ENCODE assay signal across 29 cellular contexts in genomic region chr3:127147291-127147905, GRCh38. TPM values are rescaled to one million over a fixed set of nuclear protein-coding genes. Genes with fewer than 3 reads are reported as not detected.
"Had no signal": no experiment of that assay in that cellular context is flagged by ENCODE, and none has a peak within 500 bp of the region (broad histone marks: within the 10 kb centered on the region; RNA-seq: fewer than 3 reads in every experiment).

No MANE protein-coding gene starts in this region.

- DNase-seq: activated CD4-positive, alpha-beta T cell treated with anti-CD3 and anti-CD28 coated beads for 36 hours; activated CD4-positive, alpha-beta T cell treated with anti-CD3 and anti-CD28 coated beads, Interleukin-2, amount 10 ng/mL, durations not matched to agents 24 days and 14 days; activated CD4-positive, CD25-positive, alpha-beta regulatory T cell; activated CD4-positive, CD25-positive, alpha-beta regulatory T cell treated with anti-CD3 and anti-CD28 coated beads, Interleukin-2, amount 50 U/mL, for 72 hours; activated CD8-positive, alpha-beta memory T cell treated with anti-CD3 and anti-CD28 coated beads, Interleukin-2, amount 50 U/mL, for 48 hours; activated gamma-delta T cell; activated naive CD4-positive, alpha-beta T cell; activated naive CD4-positive, alpha-beta T cell treated with anti-CD3 and anti-CD28 coated beads, Interleukin-2, amount 10 ng/mL, durations not matched to agents 7 days and 5 days; activated naive CD8-positive, alpha-beta T cell treated with anti-CD3 and anti-CD28 coated beads, Interleukin-2, amount 10 ng/mL, durations not matched to agents 7 days and 5 days; activated T-cell treated with anti-CD3 and anti-CD28 coated beads for 4 hours; activated T-cell treated with anti-CD3 and anti-CD28 coated beads, Interleukin-2, amount 50 U/mL, for 24 hours; activated T-cell treated with anti-CD3 and anti-CD28 coated beads, Interleukin-2, amount 50 U/mL, for 72 hours; cortex of kidney; dermis blood vessel endothelial cell; effector CD4-positive, alpha-beta T cell; effector memory CD8-positive, alpha-beta T cell; erythroblast; foreskin keratinocyte; gastrocnemius medialis; T-helper 2 cell had no signal

- H3K9me3 ChIP-seq: ascending aorta, breast epithelium, esophagus muscularis mucosa, gastrocnemius medialis had no signal

- H3K36me3 ChIP-seq: ascending aorta, breast epithelium, cardiac muscle cell, esophagus muscularis mucosa, gastrocnemius medialis had no signal

- H3K4me3 ChIP-seq: ascending aorta, breast epithelium, cardiac muscle cell, esophagus muscularis mucosa, gastrocnemius medialis had no signal

- H3K27me3 ChIP-seq: ascending aorta, breast epithelium, cardiac muscle cell, gastrocnemius medialis had no signal

- H3K27ac ChIP-seq: ascending aorta, breast epithelium, cardiac muscle cell, esophagus muscularis mucosa, foreskin keratinocyte, gastrocnemius medialis had no signal

- H3K4me1 ChIP-seq: ascending aorta, breast epithelium, esophagus muscularis mucosa, foreskin keratinocyte, gastrocnemius medialis had no signal

RNA-seq across cellular contexts. Expression of gene PRR23E, which starts 45.5 kb away (rescaled TPM):
- total RNA-seq: activated CD4-positive, alpha-beta memory T cell treated with anti-CD3 and anti-CD28 coated beads for 36 hours; activated CD4-positive, alpha-beta T cell treated with anti-CD3 and anti-CD28 coated beads for 36 hours; activated CD4-positive, alpha-beta T cell treated with anti-CD3 and anti-CD28 coated beads, Interleukin-2, amount 10 ng/mL, durations not matched to agents 24 days and 14 days; activated naive CD4-positive, alpha-beta T cell treated with anti-CD3 and anti-CD28 coated beads, Interleukin-2, amount 50 U/mL, for 72 hours; activated naive CD8-positive, alpha-beta T cell treated with anti-CD3 and anti-CD28 coated beads, Interleukin-2, amount 10 ng/mL, durations not matched to agents 7 days and 5 days; activated T-cell treated with anti-CD3 and anti-CD28 coated beads, Interleukin-2, amount 50 U/mL, for 72 hours; ascending aorta; breast epithelium; cardiac muscle cell; cerebellum; dermis blood vessel endothelial cell; esophagus muscularis mucosa; foreskin keratinocyte; gastrocnemius medialis; glomerular endothelial cell; T-helper 1 cell treated with Interleukin-12 subunit alpha and Interleukin-12 subunit beta and Interleukin-4 antibody, amounts not matched to agents 30 ng/mL and 1 ng/mL, for 36 hours had no signal
- polyA plus RNA-seq: cardiac muscle cell, foreskin keratinocyte had no signal
